18 cellular contexts compared by ENCODE assay signal in the genomic region with DNA sequence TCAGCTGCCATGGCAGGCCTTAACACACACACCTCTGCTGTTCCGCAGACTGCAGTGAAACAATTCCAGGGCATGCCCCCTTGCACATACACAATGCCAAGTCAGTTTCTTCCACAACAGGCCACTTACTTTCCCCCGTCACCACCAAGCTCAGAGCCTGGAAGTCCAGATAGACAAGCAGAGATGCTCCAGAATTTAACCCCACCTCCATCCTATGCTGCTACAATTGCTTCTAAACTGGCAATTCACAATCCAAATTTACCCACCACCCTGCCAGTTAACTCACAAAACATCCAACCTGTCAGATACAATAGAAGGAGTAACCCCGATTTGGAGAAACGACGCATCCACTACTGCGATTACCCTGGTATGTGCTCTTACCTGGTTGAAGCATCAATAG. TPM values are rescaled to one million over a fixed set of nuclear protein-coding genes. Genes with fewer than 3 reads are reported as not detected.
DNase-seq lines count a peak whose midpoint lies in the region; ATAC-seq and TF ChIP-seq lines count a peak whose summit lies in the region.
"Had no signal": no experiment of that assay in that cellular context is flagged by ENCODE, and none has a peak within 500 bp of the region (broad histone marks: within the 10 kb centered on the region; RNA-seq: fewer than 3 reads in every experiment).

No MANE protein-coding gene starts in this region.

- H3K9me3 ChIP-seq in PC-3 (ENCODE audit: low read length) (no peaks in the 10 kb centered on the region), upper lobe of left lung (no peaks in the 10 kb centered on the region)
- H3K9me3 ChIP-seq: ovary had no signal

- in situ Hi-C loops in G401 (cut with HindIII; ENCODE audit: low sequenced_read_pairs) = no loop called here

- H3K27ac ChIP-seq in PC-3 (ENCODE audit: low read length) = peak overlapping the region; percentile 79
- peak overlapping the region in 3 of 4 donors; percentile 16 to 91 (median 89) for H3K27ac ChIP-seq in upper lobe of left lung
- H3K27ac ChIP-seq: ovary had no signal

- no TSS peak for BruUV-seq in PC-3 (replicated peaks; lab: Mats Ljungman, UMichigan)

- H3K27ac Mint-ChIP-seq in neural crest cell (ENCODE audit: unreplicated experiment) = no peak overlapping the region
- no peak overlapping the region for H3K27ac Mint-ChIP-seq in activated naive CD4-positive, alpha-beta T cell treated with anti-CD3 and anti-CD28 coated beads, Interleukin-2, amount 10 ng/mL, durations not matched to agents 7 days and 5 days
- H3K27ac Mint-ChIP-seq: activated T-helper 17 cell treated with anti-CD3 and anti-CD28 coated beads, Interleukin-2, amount 50 U/mL, for 72 hours; B cell had no signal

- ATAC-seq in PC-3 (no peak), upper lobe of left lung (ENCODE audit: low FRiP score in 2 of 2) (no peak)
- ATAC-seq: activated T-helper 17 cell treated with anti-CD3 and anti-CD28 coated beads, Interleukin-2, amount 50 U/mL, for 72 hours had no signal

- peak overlapping the region; percentile 69 for H3K4me3 Mint-ChIP-seq in neural crest cell
- H3K4me3 Mint-ChIP-seq in activated naive CD4-positive, alpha-beta T cell treated with anti-CD3 and anti-CD28 coated beads, Interleukin-2, amount 10 ng/mL, durations not matched to agents 7 days and 5 days = no peak overlapping the region
- H3K4me3 Mint-ChIP-seq: activated T-helper 17 cell treated with anti-CD3 and anti-CD28 coated beads, Interleukin-2, amount 50 U/mL, for 72 hours; B cell had no signal

- H3K27me3 Mint-ChIP-seq in neural crest cell (ENCODE audit: low read depth) = peaks cover 56% of the 10 kb centered on the region
- H3K27me3 Mint-ChIP-seq in activated naive CD4-positive, alpha-beta T cell treated with anti-CD3 and anti-CD28 coated beads, Interleukin-2, amount 10 ng/mL, durations not matched to agents 7 days and 5 days = peaks cover 25% of the 10 kb centered on the region

- 63 to 90% methylated on average over 6 of the region's 6 CpGs for WGBS in upper lobe of left lung, 2 donors

- no peak overlapping the region for H2AFZ ChIP-seq in PC-3 (ENCODE audit: low read length)

- TF ChIP-seq EP300 in upper lobe of left lung (IDR thresholded peaks at IDR 0.05) = no peak

- H3K4me1 Mint-ChIP-seq in neural crest cell = peaks cover 24% of the 10 kb centered on the region
- H3K4me1 Mint-ChIP-seq in activated naive CD4-positive, alpha-beta T cell treated with anti-CD3 and anti-CD28 coated beads, Interleukin-2, amount 10 ng/mL, durations not matched to agents 7 days and 5 days = peaks cover 23% of the 10 kb centered on the region

- no peaks in the 10 kb centered on the region for H3K9me3 Mint-ChIP-seq in neural crest cell
- no peaks in the 10 kb centered on the region for H3K9me3 Mint-ChIP-seq in activated naive CD4-positive, alpha-beta T cell treated with anti-CD3 and anti-CD28 coated beads, Interleukin-2, amount 10 ng/mL, durations not matched to agents 7 days and 5 days
- H3K9me3 Mint-ChIP-seq: activated T-helper 17 cell treated with anti-CD3 and anti-CD28 coated beads, Interleukin-2, amount 50 U/mL, for 72 hours had no signal

- H3K4me2 ChIP-seq in PC-3 (ENCODE audit: low read length) = peak overlapping the region; percentile 89

- H3K4me1 ChIP-seq in PC-3 (ENCODE audit: insufficient read depth, low read length) (peaks cover 49% of the 10 kb centered on the region), upper lobe of left lung (peaks cover 0 to 32% (median 5%) of the 10 kb centered on the region in 4 donors)

- no peaks in the 10 kb centered on the region for H3K36me3 Mint-ChIP-seq in neural crest cell (ENCODE audit: low read depth)
- peaks cover 20% of the 10 kb centered on the region for H3K36me3 Mint-ChIP-seq in activated naive CD4-positive, alpha-beta T cell treated with anti-CD3 and anti-CD28 coated beads, Interleukin-2, amount 10 ng/mL, durations not matched to agents 7 days and 5 days

- CTCF ChIA-PET in PC-3 (lab: Charles Lee) = interaction anchor here (0.5 kb wide), 1 partner anchor 253 kb away, joined by 4 read pairs; no protein-coding TSS in a partner anchor
- CTCF ChIA-PET in activated naive CD4-positive, alpha-beta T cell treated with anti-CD3 and anti-CD28 coated beads, Interleukin-2, amount 10 ng/mL, durations not matched to agents 7 days and 5 days (lab: Charles Lee) = no interaction called here

- TF ChIP-seq POLR2A in upper lobe of left lung (IDR thresholded peaks at IDR 0.05) = no peak

- TF ChIP-seq CTCF in PC-3 (conservative IDR thresholded peaks at IDR 0.05; ENCODE audit: low read depth, low read length) = no peak
- TF ChIP-seq CTCF in epithelial cell of proximal tubule (conservative IDR thresholded peaks at IDR 0.05; ENCODE audit: low read depth, low read length) = no peak
- no peak for TF ChIP-seq CTCF in neural crest cell (conservative IDR thresholded peaks at IDR 0.05)
- TF ChIP-seq CTCF in upper lobe of left lung (IDR thresholded peaks at IDR 0.05) = no peak

- peaks cover 66% of the 10 kb centered on the region for H4K20me1 ChIP-seq in PC-3 (ENCODE audit: low read length)

- no peaks in the 10 kb centered on the region for H3K27me3 ChIP-seq in PC-3 (ENCODE audit: low read length)
- H3K27me3 ChIP-seq in upper lobe of left lung = no peaks in the 10 kb centered on the region
- H3K27me3 ChIP-seq: ovary had no signal

- H3K9ac ChIP-seq in PC-3 (ENCODE audit: low read length) = peak overlapping the region; percentile 93; the same call in 1 of the 2 replicates

- no peak for DNase-seq in PC-3
- DNase-seq in epithelial cell of proximal tubule (ENCODE audit: low read depth) = no peak
- no peak for DNase-seq in neural crest cell (ENCODE audit: low read depth, low spot score)
- DNase-seq in upper lobe of left lung = no peak
- DNase-seq in G401 (ENCODE audit: low spot score) = no peak
- DNase-seq in activated naive CD4-positive, alpha-beta T cell treated with anti-CD3 and anti-CD28 coated beads, Interleukin-2, amount 10 ng/mL, durations not matched to agents 7 days and 5 days = no peak
- no peak for DNase-seq in COLO829 (ENCODE audit: low spot score)
- DNase-seq: activated CD4-positive, CD25-positive, alpha-beta regulatory T cell; activated CD8-positive, alpha-beta memory T cell treated with anti-CD3 and anti-CD28 coated beads for 24 hours; MM.1S; NCI-H1694 treated with DMSO at 0.1 percent for 48 hours; NCI-H446; ovary; SHP77; stimulated activated naive CD4-positive, alpha-beta T cell; T-helper 2 cell had no signal

- peaks cover 94% of the 10 kb centered on the region for H3K79me2 ChIP-seq in PC-3 (ENCODE audit: low read length)

- H3K4me3 ChIP-seq in PC-3 (ENCODE audit: low read length) (peak overlapping the region; percentile 97), epithelial cell of proximal tubule (ENCODE audit: low read depth, low read length) (peak overlapping the region; percentile 82), upper lobe of left lung (peak overlapping the region in 3 of 4 donors; percentile 73 to 93 (median 83))

- no peaks in the 10 kb centered on the region for H3K9me2 ChIP-seq in PC-3 (replicated peaks; ENCODE audit: low read length)

- POLR2A ChIA-PET in PC-3 (lab: Charles Lee; ENCODE audit: unreplicated experiment) = no interaction called here

- H3K36me3 ChIP-seq in PC-3 (ENCODE audit: low read depth, low read length) (peaks cover 66% of the 10 kb centered on the region), upper lobe of left lung (peaks cover 0 to 6% (median 0%) of the 10 kb centered on the region in 4 donors)
- H3K36me3 ChIP-seq: ovary had no signal

- no peaks in the 10 kb centered on the region for H3F3A ChIP-seq in PC-3 (ENCODE audit: low read length, unreplicated experiment)

- intact Hi-C loops in PC-3 (cut with micrococcal nuclease) = no loop called here

RNA-seq across cellular contexts. Expression of a gene that starts 3.6 kb away (rescaled TPM):
- total RNA-seq in PC-3 (2014; rRNA removed) (51.4 and 53.7 TPM in 2 replicates), epithelial cell of proximal tubule (19.3 and 26.6 TPM in 2 replicates), neural crest cell (0.44 and 0.68 TPM in 2 replicates), upper lobe of left lung (100 to 1,000 TPM in 1 of 6 donors, 10 to 100 TPM in 5; 43.5 to 112 (median 61.8) TPM)
- total RNA-seq in G401 (2014; rRNA removed; shearing (Covaris generic)) = not detected in 2 replicates

Comparison
In these comparisons a context has a peak if more than half of its experiments do, and no peak if none do; other contexts are left out.
1. RNA of a gene that starts 3.6 kb away (total RNA-seq): 43.5 to 112 TPM in upper lobe of left lung, 51.4 to 53.7 TPM in PC-3 and 19.3 to 26.6 TPM in epithelial cell of proximal tubule; 0.44 to 0.68 TPM in neural crest cell and not detected in G401; every median in the first group is over 10 times any median in the second.
2. Peak in every context shown above with its lines, with median percentiles within 50 percentile points of each other: H3K4me3 ChIP-seq.